ENCODE assay signal across 8 cellular contexts in the genomic region with DNA sequence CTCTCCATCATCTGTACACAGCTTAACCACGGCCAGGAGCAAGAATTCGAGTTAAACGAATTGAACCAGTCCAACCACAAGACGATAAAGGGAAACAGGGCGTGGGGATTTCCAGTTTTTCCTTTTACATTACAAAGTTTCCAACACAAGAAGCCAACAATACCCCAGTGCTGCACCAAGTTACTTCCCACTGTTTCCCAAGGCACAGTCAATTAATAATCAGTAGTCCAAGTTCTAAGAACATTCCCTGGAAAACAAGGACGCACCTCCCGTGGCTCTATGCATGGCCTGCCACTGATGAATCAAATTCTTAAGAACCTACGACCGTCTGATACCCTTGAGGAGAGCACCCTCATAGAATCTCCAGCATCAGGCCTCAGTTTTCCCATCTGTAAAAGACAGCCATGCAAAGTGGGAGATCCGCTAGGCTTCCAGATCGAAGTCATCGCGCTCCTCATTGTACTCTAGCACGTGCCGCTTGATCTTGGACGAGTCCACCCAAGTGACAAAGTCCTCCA.
DNase-seq lines count a peak whose midpoint lies in the region; ATAC-seq and TF ChIP-seq lines count a peak whose summit lies in the region.

No MANE protein-coding gene starts in this region.

- no peaks in the 10 kb centered on the region for H3K9me3 ChIP-seq in duodenal mucosa (ENCODE audit: control insufficient read depth in 1 of 2, low read length in 2 of 2)

- no peaks in the 10 kb centered on the region for H3K9me3 Mint-ChIP-seq in nephron progenitor cell

- DNase-seq in CD1c-positive myeloid dendritic cell (ENCODE audit: extremely low spot score) (peak; percentile 47), NAMALWA (ENCODE audit: low spot score) (peak; percentile 33), nephron progenitor cell (no peak)
- DNase-seq in stimulated activated CD4-positive, alpha-beta T cell treated with anti-CD3 and anti-CD28 coated beads, Interleukin-2, amount 100 ng/mL, for 24 hours = no peak

- peak overlapping the region; percentile 93 to 99 for H3K9ac ChIP-seq in duodenal mucosa (ENCODE audit: low read depth in 1 of 2, low read length in 2 of 2)

- H3K4me3 Mint-ChIP-seq in nephron progenitor cell = peak overlapping the region; percentile 89

- H3K36me3 Mint-ChIP-seq in nephron progenitor cell (ENCODE audit: low read depth) = no peaks in the 10 kb centered on the region

- peaks cover 44% of the 10 kb centered on the region for H3K4me1 Mint-ChIP-seq in nephron progenitor cell

- TF ChIP-seq CTCF in nephron progenitor cell (IDR thresholded peaks at IDR 0.05) = no peak

- H3K36me3 ChIP-seq in duodenal mucosa (ENCODE audit: control insufficient read depth in 1 of 2, insufficient read depth in 2 of 2, low read length in 2 of 2) = no peaks in the 10 kb centered on the region

- peak overlapping the region; percentile 74 for H3K27ac Mint-ChIP-seq in nephron progenitor cell

- peaks cover 2% of the 10 kb centered on the region for H3K27me3 Mint-ChIP-seq in nephron progenitor cell (ENCODE audit: low read depth, poor library complexity)

- ATAC-seq in HG02938 (IDR thresholded peaks at IDR 0.05; ENCODE audit: unreplicated experiment) (no peak), HG02642 (IDR thresholded peaks at IDR 0.05; ENCODE audit: poor library complexity, unreplicated experiment) (no peak), HG03139 (IDR thresholded peaks at IDR 0.05; ENCODE audit: unreplicated experiment) (no peak)

- H3K4me3 ChIP-seq in duodenal mucosa (ENCODE audit: low read depth in 1 of 2, low read length in 2 of 2) = peak overlapping the region; percentile 85 to 99

- peaks cover 16 to 36% of the 10 kb centered on the region in 2 donors for H3K4me1 ChIP-seq in duodenal mucosa (ENCODE audit: control insufficient read depth in 1 of 2, insufficient read depth in 2 of 2, low read length in 2 of 2)

- H3K27ac ChIP-seq in duodenal mucosa (ENCODE audit: low read depth, low read length) = peak overlapping the region; percentile 95

- H3K27me3 ChIP-seq in duodenal mucosa (ENCODE audit: control insufficient read depth in 1 of 2, insufficient read depth in 2 of 2, low read length in 2 of 2) = no peaks in the 10 kb centered on the region

Comparison
In these comparisons a context has a peak if more than half of its experiments do, and no peak if none do; other contexts are left out.
1. DNase-seq: peak in CD1c-positive myeloid dendritic cell (single experiment) and NAMALWA (single experiment); none in nephron progenitor cell (single experiment) and stimulated activated CD4-positive, alpha-beta T cell treated with anti-CD3 and anti-CD28 coated beads, Interleukin-2, amount 100 ng/mL, for 24 hours (0 of 2).